Comparison of ENCODE assay signal across 14 cellular contexts in genomic region chr5:142317673-142318261, GRCh38. TPM values are rescaled to one million over a fixed set of nuclear protein-coding genes. Genes with fewer than 3 reads are reported as not detected.
A peak's percentile ranks its signal among the peaks of the same experiment; 100 is the strongest.
DNase-seq lines count a peak whose midpoint lies in the region; ATAC-seq and TF ChIP-seq lines count a peak whose summit lies in the region.
"Had no signal": no experiment of that assay in that cellular context is flagged by ENCODE, and none has a peak within 500 bp of the region (broad histone marks: within the 10 kb centered on the region; RNA-seq: fewer than 3 reads in every experiment).

No MANE protein-coding gene starts in this region.

- TF ChIP-seq CTCF in cardiac muscle cell (IDR thresholded peaks at IDR 0.05; ENCODE audit: low read depth, low read length): peak; percentile 36
- TF ChIP-seq CTCF in choroid plexus epithelial cell (conservative IDR thresholded peaks at IDR 0.05; ENCODE audit: low read depth, low read length): peak; percentile 66
- no peak for TF ChIP-seq CTCF in lower lobe of right lung (IDR thresholded peaks at IDR 0.05)
- TF ChIP-seq CTCF in colonic mucosa (IDR thresholded peaks at IDR 0.05): no peak
- TF ChIP-seq CTCF in uterus (IDR thresholded peaks at IDR 0.05): no peak

- H3K36me3 ChIP-seq in cardiac muscle cell: no peaks in the 10 kb centered on the region
- H3K36me3 ChIP-seq in lower lobe of right lung: peaks cover 18% of the 10 kb centered on the region
- H3K36me3 ChIP-seq in colonic mucosa: no peaks in the 10 kb centered on the region
- H3K36me3 ChIP-seq in uterus: no peaks in the 10 kb centered on the region

- H3K9ac ChIP-seq in colonic mucosa (ENCODE audit: low read depth in 2 of 2, low read length in 2 of 2): no peak overlapping the region
- H3K9ac ChIP-seq: parathyroid adenoma had no signal

- H3K9me3 ChIP-seq in cardiac muscle cell (ENCODE audit: low read depth) (no peaks in the 10 kb centered on the region), lower lobe of right lung (no peaks in the 10 kb centered on the region), colonic mucosa (no peaks in the 10 kb centered on the region), uterus (no peaks in the 10 kb centered on the region)

- H3K27me3 ChIP-seq in cardiac muscle cell (no peaks in the 10 kb centered on the region), lower lobe of right lung (ENCODE audit: low read depth) (peaks cover 9% of the 10 kb centered on the region), colonic mucosa (no peaks in the 10 kb centered on the region), uterus (no peaks in the 10 kb centered on the region)

- no peak for ATAC-seq in Right ventricle myocardium superior (ENCODE audit: poor library complexity)
- ATAC-seq in lower lobe of right lung: no peak
- ATAC-seq in HG02938 (IDR thresholded peaks at IDR 0.05; ENCODE audit: unreplicated experiment): no peak

- intact Hi-C loops in Right ventricle myocardium superior (cut with DNase I) (loop anchor here (10.0 kb wide), 1 partner anchor 163 kb away; no protein-coding TSS in a partner anchor), lower lobe of right lung (cut with DNase I) (no loop called here), colonic mucosa (cut with DNase I) (no loop called here), uterus (cut with DNase I; ENCODE audit: low total_unique reads) (no loop called here)

- H3K27ac ChIP-seq in cardiac muscle cell (no peak overlapping the region), lower lobe of right lung (peak overlapping the region; percentile 50), colonic mucosa (no peak overlapping the region), uterus (peak overlapping the region in 1 of 2 donors; percentile 21)
- H3K27ac ChIP-seq: parathyroid adenoma had no signal

- no peak for TF ChIP-seq POLR2A in uterus (IDR thresholded peaks at IDR 0.05)

- DNase-seq in cardiac muscle cell (ENCODE audit: low read depth in 1 of 2, low spot score in 1 of 2) (no peak), Right ventricle myocardium superior (no peak), choroid plexus epithelial cell (ENCODE audit: low read depth) (peak; percentile 60), lower lobe of right lung (no peak), colonic mucosa (no peak), uterus (no peak)
- no peak for DNase-seq in effector CD4-positive, alpha-beta T cell
- DNase-seq: activated B cell treated with CpG ODN at 0.5 μM for 24 hours; activated T-cell treated with anti-CD3 and anti-CD28 coated beads, Interleukin-2, amount 50 U/mL, for 1 hour; foreskin melanocyte; NCI-H524; stimulated activated naive CD4-positive, alpha-beta T cell had no signal

- H3K4me3 ChIP-seq in cardiac muscle cell (no peak overlapping the region), choroid plexus epithelial cell (ENCODE audit: low read depth, low read length) (no peak overlapping the region), lower lobe of right lung (no peak overlapping the region), colonic mucosa (no peak overlapping the region), uterus (no peak overlapping the region)

- H3K4me1 ChIP-seq in cardiac muscle cell (ENCODE audit: low read depth) (peaks cover 45% of the 10 kb centered on the region), lower lobe of right lung (peaks cover 98% of the 10 kb centered on the region), colonic mucosa (peaks cover 6% of the 10 kb centered on the region), uterus (no peaks in the 10 kb centered on the region)

RNA-seq across cellular contexts. Expression of gene SPRY4, which starts 7.1 kb away (rescaled TPM):
- total RNA-seq in cardiac muscle cell: 10.0 and 11.0 TPM in 2 replicates
- polyA plus RNA-seq in cardiac muscle cell: 4.4 and 7.3 TPM in 2 replicates
- total RNA-seq in Right ventricle myocardium superior: 9.7 TPM
- total RNA-seq in lower lobe of right lung: 42.7 TPM
- total RNA-seq in colonic mucosa: 10 to 100 TPM in 1 of 2 donors, 1 to 10 TPM in 1; 8.4 to 21.5 TPM
- total RNA-seq in uterus: 10 to 100 TPM in 3 of 4 donors, 1 to 10 TPM in 1; 3.1 to 14.3 (median 12.1) TPM
- total RNA-seq: activated B cell treated with CpG ODN at 0.5 μM for 24 hours had no signal

Comparison
In these comparisons a context has a peak if more than half of its experiments do, and no peak if none do; other contexts are left out.
1. CTCF ChIP-seq: peak in cardiac muscle cell (single experiment) and choroid plexus epithelial cell (single experiment); none in lower lobe of right lung (single experiment), colonic mucosa (single experiment) and uterus (0 of 4).